In the genomic region with DNA sequence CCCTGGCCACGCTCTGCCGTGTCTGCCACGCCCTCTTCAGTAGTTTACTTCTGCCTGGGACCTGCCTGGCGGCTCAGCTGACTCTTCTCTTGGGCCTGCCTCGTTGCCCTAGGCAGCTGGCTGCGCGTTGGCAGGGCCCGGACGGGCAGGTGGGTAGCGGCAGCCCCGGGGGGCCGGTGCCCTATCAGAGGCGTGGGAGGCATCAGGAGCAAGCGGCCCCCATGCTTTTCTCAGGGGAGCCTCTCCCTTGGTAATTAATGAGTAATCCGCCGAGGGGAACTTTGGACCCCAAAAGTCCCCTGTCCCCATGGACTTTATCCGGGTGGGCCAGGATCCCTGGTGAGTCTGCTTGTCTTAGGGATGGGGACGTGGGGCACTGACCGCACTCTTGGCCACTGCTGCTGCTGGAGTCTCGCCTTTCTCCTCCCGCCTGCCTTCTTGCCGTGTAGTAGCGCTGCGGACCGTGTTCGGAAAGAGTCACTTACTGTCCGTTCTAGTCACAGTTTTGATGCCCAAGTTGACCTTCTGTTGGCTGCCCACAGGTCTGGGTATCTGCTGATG, we compare ENCODE assay signal across 11 cellular contexts. TPM values are rescaled to one million over a fixed set of nuclear protein-coding genes. Genes with fewer than 3 reads are reported as not detected.
DNase-seq lines count a peak whose midpoint lies in the region; ATAC-seq and TF ChIP-seq lines count a peak whose summit lies in the region.
"Had no signal": no experiment of that assay in that cellular context is flagged by ENCODE, and none has a peak within 500 bp of the region (broad histone marks: within the 10 kb centered on the region; RNA-seq: fewer than 3 reads in every experiment).

No MANE protein-coding gene starts in this region.

- intact Hi-C loops in breast epithelium (cut with DNase I; ENCODE audit: low total_unique reads) (no loop called here), MCF 10A (cut with micrococcal nuclease) (no loop called here), colonic mucosa (cut with DNase I) (no loop called here), lower lobe of right lung (cut with DNase I) (no loop called here), thyroid gland (cut with DNase I) (no loop called here)

- H3K27me3 ChIP-seq in breast epithelium (no peaks in the 10 kb centered on the region), colonic mucosa (no peaks in the 10 kb centered on the region), lower lobe of right lung (ENCODE audit: low read depth) (no peaks in the 10 kb centered on the region), thyroid gland (no peaks in the 10 kb centered on the region)
- H3K27me3 ChIP-seq: SJCRH30 had no signal

- H3K36me3 ChIP-seq in breast epithelium (no peaks in the 10 kb centered on the region), colonic mucosa (no peaks in the 10 kb centered on the region), lower lobe of right lung (no peaks in the 10 kb centered on the region), thyroid gland (no peaks in the 10 kb centered on the region)
- H3K36me3 ChIP-seq: SJCRH30 had no signal

- peaks cover 8% of the 10 kb centered on the region for H3K4me1 Mint-ChIP-seq in MCF 10A (ENCODE audit: insufficient read depth, unreplicated experiment)

- POLR2A ChIA-PET in MCF 10A (lab: Yijun Ruan, JAX) = no interaction called here

- CTCF ChIA-PET in MCF 10A (lab: Yijun Ruan, JAX) = no interaction called here

- BruUV-seq in MCF 10A (replicated peaks; lab: Mats Ljungman, UMichigan) = no TSS peak

- peaks cover 20% of the 10 kb centered on the region for H3K36me3 Mint-ChIP-seq in MCF 10A (ENCODE audit: insufficient read depth, unreplicated experiment)

- no peaks in the 10 kb centered on the region for H3K9me3 ChIP-seq in breast epithelium
- no peaks in the 10 kb centered on the region for H3K9me3 ChIP-seq in colonic mucosa
- peaks cover 5% of the 10 kb centered on the region for H3K9me3 ChIP-seq in lower lobe of right lung
- no peaks in the 10 kb centered on the region for H3K9me3 ChIP-seq in thyroid gland

- H3K27ac Mint-ChIP-seq in MCF 10A (ENCODE audit: low read depth, unreplicated experiment) = no peak overlapping the region

- peak overlapping the region in 1 of 2 donors; percentile 3 for H3K9ac ChIP-seq in colonic mucosa (ENCODE audit: low read depth in 2 of 2, low read length in 2 of 2)

- H3K4me3 Mint-ChIP-seq in MCF 10A (ENCODE audit: unreplicated experiment) = no peak overlapping the region

- H3K4me1 ChIP-seq in breast epithelium (peaks cover 39 to 54% of the 10 kb centered on the region in 2 donors), colonic mucosa (peaks cover 44% of the 10 kb centered on the region), lower lobe of right lung (peaks cover 92% of the 10 kb centered on the region), thyroid gland (peaks cover 82 to 91% of the 10 kb centered on the region in 2 donors)
- H3K4me1 ChIP-seq: SJCRH30 had no signal

- no peaks in the 10 kb centered on the region for H3K9me3 Mint-ChIP-seq in MCF 10A (ENCODE audit: unreplicated experiment)

- no peak for DNase-seq in breast epithelium (ENCODE audit: low spot score in 2 of 2)
- DNase-seq in MCF 10A (ENCODE audit: unreplicated experiment) = no peak
- DNase-seq in colonic mucosa = peak; percentile 23
- DNase-seq in lower lobe of right lung = peak; percentile 55
- DNase-seq in thyroid gland = peak; percentile 67 to 69
- DNase-seq in anterior cingulate cortex (lab: John Stamatoyannopoulos, UW) = no peak
- DNase-seq in 8988T = no peak
- DNase-seq: HCEC 1CT, NCI-H2029 treated with DMSO at 0.1 percent for 48 hours, SJCRH30 had no signal

- ATAC-seq in lower lobe of right lung (no peak), GM19463 (IDR thresholded peaks at IDR 0.05; ENCODE audit: unreplicated experiment) (no peak)

- peak overlapping the region in 1 of 3 donors; percentile 14 for H3K4me3 ChIP-seq in breast epithelium
- no peak overlapping the region for H3K4me3 ChIP-seq in colonic mucosa
- no peak overlapping the region for H3K4me3 ChIP-seq in lower lobe of right lung
- no peak overlapping the region for H3K4me3 ChIP-seq in thyroid gland (replicated peaks in 1 of 3)
- H3K4me3 ChIP-seq: SJCRH30 had no signal

- TF ChIP-seq POLR2A in breast epithelium (IDR thresholded peaks at IDR 0.05) (no peak), thyroid gland (IDR thresholded peaks at IDR 0.05) (no peak)

- peak overlapping the region; percentile 53 to 65 for H3K27ac ChIP-seq in breast epithelium
- H3K27ac ChIP-seq in colonic mucosa = no peak overlapping the region
- peak overlapping the region; percentile 20 for H3K27ac ChIP-seq in lower lobe of right lung
- H3K27ac ChIP-seq in thyroid gland = no peak overlapping the region
- H3K27ac ChIP-seq: SJCRH30 had no signal

- H3K27me3 Mint-ChIP-seq in MCF 10A (ENCODE audit: insufficient read depth, unreplicated experiment) = no peaks in the 10 kb centered on the region

- 77 to 81% methylated on average over 17 to 27 of the region's 27 CpGs for WGBS in thyroid gland, 2 donors

- TF ChIP-seq CTCF in breast epithelium (IDR thresholded peaks at IDR 0.05) (no peak), MCF 10A (IDR thresholded peaks at IDR 0.05; ENCODE audit: unreplicated experiment) (no peak), colonic mucosa (IDR thresholded peaks at IDR 0.05) (no peak), lower lobe of right lung (IDR thresholded peaks at IDR 0.05) (no peak), thyroid gland (IDR thresholded peaks at IDR 0.05) (no peak)

RNA-seq across cellular contexts. Expression of gene SKI, which starts 22.7 kb away (rescaled TPM):
- total RNA-seq in breast epithelium = 10 to 100 TPM; 22.1 to 33.8 (median 26.7) TPM
- 42.7 and 53.7 TPM in 2 replicates for total RNA-seq in MCF 10A (2022)
- 10 to 100 TPM; 31.0 to 36.1 TPM for total RNA-seq in colonic mucosa
- 90.0 TPM for total RNA-seq in lower lobe of right lung
- 10 to 100 TPM; 31.4 to 59.6 (median 39.9) TPM for total RNA-seq in thyroid gland

RNA-seq across cellular contexts. Expression of gene FAAP20, which starts 56.2 kb away (rescaled TPM):
- total RNA-seq in breast epithelium = 10 to 100 TPM; 28.6 to 33.1 (median 29.9) TPM
- total RNA-seq in MCF 10A (2022) = 75.9 and 88.8 TPM in 2 replicates
- total RNA-seq in colonic mucosa = 10 to 100 TPM; 29.9 to 53.7 TPM
- total RNA-seq in lower lobe of right lung = 50.9 TPM
- 10 to 100 TPM; 42.2 to 82.2 (median 50.2) TPM for total RNA-seq in thyroid gland

Comparison
In these comparisons a context has a peak if more than half of its experiments do, and no peak if none do; other contexts are left out.
1. DNase-seq: peak in colonic mucosa (single experiment), lower lobe of right lung (single experiment) and thyroid gland (2 of 2); none in breast epithelium (0 of 2), MCF 10A (single experiment), anterior cingulate cortex (0 of 58) and 8988T (single experiment).
2. H3K27ac ChIP-seq: peak in breast epithelium (2 of 2) and lower lobe of right lung (single experiment); none in colonic mucosa (single experiment) and thyroid gland (0 of 3).